In the genomic region with DNA sequence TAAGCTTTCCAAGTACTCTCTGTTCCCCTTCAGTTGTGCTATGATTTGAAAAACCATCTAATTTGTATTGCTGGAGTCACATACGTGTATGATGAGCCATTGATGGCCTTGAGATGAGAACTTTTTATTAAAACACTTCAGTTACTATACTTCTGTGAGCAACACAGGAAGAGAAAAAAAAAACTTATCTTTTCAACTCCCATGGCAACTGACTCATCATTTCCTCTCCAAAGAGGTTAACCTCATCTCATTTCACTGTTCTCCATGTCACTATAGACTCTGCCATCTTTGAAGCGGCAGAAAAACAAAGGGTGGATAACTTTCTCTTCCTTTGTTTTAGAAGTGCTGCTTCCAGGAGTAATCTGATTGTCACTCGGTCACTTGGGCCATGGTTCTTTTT, we compare ENCODE assay signal across 9 cellular contexts.
DNase-seq lines count a peak whose midpoint lies in the region; ATAC-seq, FAIRE-seq and TF ChIP-seq lines count a peak whose summit lies in the region.
"Had no signal": no experiment of that assay in that cellular context is flagged by ENCODE, and none has a peak within 500 bp of the region (broad histone marks: within the 10 kb centered on the region; RNA-seq: fewer than 3 reads in every experiment).

No MANE protein-coding gene starts in this region.

- peak; percentile 92 for ATAC-seq in stimulated activated naive CD8-positive, alpha-beta T cell treated with anti-CD3 and anti-CD28 coated beads, Interleukin-15, amount 100 ng/mL, for 72 hours
- no peak for ATAC-seq in upper lobe of left lung (ENCODE audit: low FRiP score in 2 of 2)

- TF ChIP-seq CTCF in upper lobe of left lung (IDR thresholded peaks at IDR 0.05), result no peak

- no peak for TF ChIP-seq EP300 in upper lobe of left lung (IDR thresholded peaks at IDR 0.05)

- H3K27ac Mint-ChIP-seq in activated naive CD4-positive, alpha-beta T cell treated with anti-CD3 and anti-CD28 coated beads, Interleukin-2, amount 50 U/mL, for 24 hours, result peak overlapping the region; percentile 96
- H3K27ac Mint-ChIP-seq in stimulated activated naive CD8-positive, alpha-beta T cell treated with anti-CD3 and anti-CD28 coated beads, Interleukin-15, amount 100 ng/mL, for 72 hours, result peak overlapping the region; percentile 96

- no peak for TF ChIP-seq POLR2A in upper lobe of left lung (IDR thresholded peaks at IDR 0.05)

- H3K36me3 Mint-ChIP-seq in activated naive CD4-positive, alpha-beta T cell treated with anti-CD3 and anti-CD28 coated beads, Interleukin-2, amount 50 U/mL, for 24 hours, result no peaks in the 10 kb centered on the region

- 42 to 53% methylated on average over 3 of the region's 3 CpGs for WGBS in upper lobe of left lung, 2 donors

- H3K4me3 Mint-ChIP-seq in activated naive CD4-positive, alpha-beta T cell treated with anti-CD3 and anti-CD28 coated beads, Interleukin-2, amount 50 U/mL, for 24 hours, result peak overlapping the region; percentile 51
- H3K4me3 Mint-ChIP-seq in stimulated activated naive CD8-positive, alpha-beta T cell treated with anti-CD3 and anti-CD28 coated beads, Interleukin-15, amount 100 ng/mL, for 72 hours, result peak overlapping the region; percentile 54 to 65

- no peak overlapping the region for H3K4me3 ChIP-seq in effector memory CD4-positive, alpha-beta T cell (ENCODE audit: insufficient read depth, low read depth, low read length, poor library complexity, severe bottlenecking)
- H3K4me3 ChIP-seq in upper lobe of left lung, result no peak overlapping the region

- peaks cover 47% of the 10 kb centered on the region for H3K4me1 Mint-ChIP-seq in activated naive CD4-positive, alpha-beta T cell treated with anti-CD3 and anti-CD28 coated beads, Interleukin-2, amount 50 U/mL, for 24 hours
- H3K4me1 Mint-ChIP-seq in stimulated activated naive CD8-positive, alpha-beta T cell treated with anti-CD3 and anti-CD28 coated beads, Interleukin-15, amount 100 ng/mL, for 72 hours, result peaks cover 41% of the 10 kb centered on the region

- peaks cover 24% of the 10 kb centered on the region for H3K4me1 ChIP-seq in effector memory CD4-positive, alpha-beta T cell (ENCODE audit: control insufficient read depth, insufficient read depth, low read length, poor library complexity, severe bottlenecking)
- no peaks in the 10 kb centered on the region for H3K4me1 ChIP-seq in upper lobe of left lung

- H3K27me3 ChIP-seq in effector memory CD4-positive, alpha-beta T cell (replicated peaks; ENCODE audit: control insufficient read depth, insufficient read depth, low read length, poor library complexity, severe bottlenecking), result no peaks in the 10 kb centered on the region
- H3K27me3 ChIP-seq in upper lobe of left lung, result no peaks in the 10 kb centered on the region

- FAIRE-seq in RCC 7860 (lab: Jason Lieb, UNC), result peak; percentile 46

- no peaks in the 10 kb centered on the region for H3K9me3 ChIP-seq in effector memory CD4-positive, alpha-beta T cell (ENCODE audit: control insufficient read depth, low read length)
- H3K9me3 ChIP-seq in upper lobe of left lung, result no peaks in the 10 kb centered on the region

- no peaks in the 10 kb centered on the region for H3K36me3 ChIP-seq in effector memory CD4-positive, alpha-beta T cell (ENCODE audit: control insufficient read depth, insufficient read depth, low read length)
- H3K36me3 ChIP-seq in upper lobe of left lung, result no peaks in the 10 kb centered on the region

- H3K9me3 Mint-ChIP-seq in activated naive CD4-positive, alpha-beta T cell treated with anti-CD3 and anti-CD28 coated beads, Interleukin-2, amount 50 U/mL, for 24 hours, result no peaks in the 10 kb centered on the region
- H3K9me3 Mint-ChIP-seq in stimulated activated naive CD8-positive, alpha-beta T cell treated with anti-CD3 and anti-CD28 coated beads, Interleukin-15, amount 100 ng/mL, for 72 hours, result no peaks in the 10 kb centered on the region

- no peaks in the 10 kb centered on the region for H3K27me3 Mint-ChIP-seq in activated naive CD4-positive, alpha-beta T cell treated with anti-CD3 and anti-CD28 coated beads, Interleukin-2, amount 50 U/mL, for 24 hours
- no peaks in the 10 kb centered on the region for H3K27me3 Mint-ChIP-seq in stimulated activated naive CD8-positive, alpha-beta T cell treated with anti-CD3 and anti-CD28 coated beads, Interleukin-15, amount 100 ng/mL, for 72 hours

- H3K27ac ChIP-seq in effector memory CD4-positive, alpha-beta T cell (ENCODE audit: insufficient read depth, low read length, poor library complexity, severe bottlenecking), result peak overlapping the region; percentile 48
- H3K27ac ChIP-seq in upper lobe of left lung, result no peak overlapping the region

- DNase-seq in activated naive CD4-positive, alpha-beta T cell treated with anti-CD3 and anti-CD28 coated beads, Interleukin-2, amount 50 U/mL, for 16 hours, result no peak
- DNase-seq in RCC 7860 (ENCODE audit: low spot score), result peak; percentile 57
- peak in 1 of 3 donors; percentile 5 for DNase-seq in effector memory CD4-positive, alpha-beta T cell
- DNase-seq in stimulated activated naive CD8-positive, alpha-beta T cell treated with anti-CD3 and anti-CD28 coated beads, Interleukin-15, amount 100 ng/mL, for 72 hours, result peak; percentile 18 to 23
- no peak for DNase-seq in SKM-1 (lab: John Stamatoyannopoulos, UW; ENCODE audit: unreplicated experiment)
- no peak for DNase-seq in ureter (ENCODE audit: low spot score)
- no peak for DNase-seq in upper lobe of left lung
- DNase-seq: cerebellar nuclear complex had no signal

Comparison
In these comparisons a context has a peak if more than half of its experiments do, and no peak if none do; other contexts are left out.
1. DNase-seq: peak in RCC 7860 (single experiment) and stimulated activated naive CD8-positive, alpha-beta T cell treated with anti-CD3 and anti-CD28 coated beads, Interleukin-15, amount 100 ng/mL, for 72 hours (2 of 2); none in activated naive CD4-positive, alpha-beta T cell treated with anti-CD3 and anti-CD28 coated beads, Interleukin-2, amount 50 U/mL, for 16 hours (single experiment), SKM-1 (single experiment), ureter (single experiment) and upper lobe of left lung (0 of 2).